ENCODE assay signal across 17 cellular contexts in the genomic region with DNA sequence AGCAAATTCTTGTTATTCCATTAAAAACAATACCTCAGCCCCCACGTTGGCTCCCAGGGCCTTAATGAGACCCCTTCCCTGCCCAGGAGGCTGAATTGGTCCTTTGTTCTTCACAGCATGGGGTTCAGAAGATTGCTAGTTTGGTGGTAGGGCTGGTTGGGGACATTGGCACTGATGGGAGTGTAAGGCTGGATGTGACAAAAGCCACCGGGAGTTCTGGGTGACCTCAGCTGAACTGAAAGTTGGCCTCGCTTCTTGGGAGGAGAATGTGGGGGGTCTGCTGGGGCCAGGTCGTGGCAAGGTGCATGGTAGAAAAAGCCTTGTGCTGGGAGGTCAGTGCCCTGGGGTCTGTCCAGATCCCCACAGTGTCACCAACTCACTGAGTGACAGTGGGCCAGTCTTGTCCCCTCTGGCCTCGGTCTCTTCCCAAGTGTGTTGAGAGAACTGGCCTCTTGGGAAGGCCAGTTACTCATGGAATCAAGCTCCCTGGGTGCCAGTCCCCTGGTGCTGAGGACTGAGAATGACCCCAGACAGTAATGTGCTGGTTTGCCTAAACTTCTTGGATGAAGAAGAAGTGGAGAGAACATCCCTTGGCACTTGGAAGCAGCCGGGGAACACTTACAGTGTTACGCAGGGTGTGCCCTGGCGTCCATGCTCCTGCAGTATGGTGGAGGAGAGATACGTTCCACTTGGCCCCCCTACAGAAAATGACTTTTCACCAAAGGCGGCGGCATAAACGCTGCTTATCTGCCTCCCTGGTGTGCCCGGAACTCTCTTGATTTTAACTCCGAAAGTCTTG.
A peak's percentile ranks its signal among the peaks of the same experiment; 100 is the strongest.
DNase-seq lines count a peak whose midpoint lies in the region; ATAC-seq and TF ChIP-seq lines count a peak whose summit lies in the region.
"Had no signal": no experiment of that assay in that cellular context is flagged by ENCODE, and none has a peak within 500 bp of the region (broad histone marks: within the 10 kb centered on the region; RNA-seq: fewer than 3 reads in every experiment).

No MANE protein-coding gene starts in this region.

- CTCF ChIA-PET in MCF 10A (lab: Yijun Ruan, JAX) = no interaction called here
- CTCF ChIA-PET in activated naive CD4-positive, alpha-beta T cell treated with anti-CD3 and anti-CD28 coated beads, Interleukin-2, amount 10 ng/mL, durations not matched to agents 7 days and 5 days (lab: Charles Lee) = no interaction called here

- 67 to 79% (median 73%) methylated on average over 14 of the region's 14 CpGs for WGBS in stomach, 5 donors

- no peak for ATAC-seq in GM21528 (IDR thresholded peaks at IDR 0.05; ENCODE audit: low FRiP score, unreplicated experiment)

- POLR2A ChIA-PET in MCF 10A (lab: Yijun Ruan, JAX) = no interaction called here

- H3K36me3 ChIP-seq in breast epithelium (no peaks in the 10 kb centered on the region), stomach (no peaks in the 10 kb centered on the region)

- H3K36me3 Mint-ChIP-seq in MCF 10A (ENCODE audit: insufficient read depth, unreplicated experiment) (no peaks in the 10 kb centered on the region), nephron (ENCODE audit: low read depth) (no peaks in the 10 kb centered on the region)
- H3K36me3 Mint-ChIP-seq in activated naive CD4-positive, alpha-beta T cell treated with anti-CD3 and anti-CD28 coated beads, Interleukin-2, amount 10 ng/mL, durations not matched to agents 7 days and 5 days = no peaks in the 10 kb centered on the region

- H3K4me3 Mint-ChIP-seq in MCF 10A (ENCODE audit: unreplicated experiment) = no peak overlapping the region
- H3K4me3 Mint-ChIP-seq in nephron = no peak overlapping the region
- no peak overlapping the region for H3K4me3 Mint-ChIP-seq in activated naive CD4-positive, alpha-beta T cell treated with anti-CD3 and anti-CD28 coated beads, Interleukin-2, amount 10 ng/mL, durations not matched to agents 7 days and 5 days

- no TSS peak for BruUV-seq in MCF 10A (replicated peaks; lab: Mats Ljungman, UMichigan)

- peak; percentile 3 to 6 for DNase-seq in breast epithelium (ENCODE audit: low spot score in 2 of 2)
- DNase-seq in MCF 10A (ENCODE audit: unreplicated experiment) = no peak
- peak; percentile 78 for DNase-seq in NCI-H69 (lab: John Stamatoyannopoulos, UW)
- peak; percentile 13 for DNase-seq in stomach
- DNase-seq in RPMI8226 = no peak
- DNase-seq in activated naive CD4-positive, alpha-beta T cell treated with anti-CD3 and anti-CD28 coated beads, Interleukin-2, amount 10 ng/mL, durations not matched to agents 7 days and 5 days = no peak
- DNase-seq: DMS79, GDM1, GOT3, KBM-7, NCI-H1048, NCI-H187 treated with DMSO at 0.1 percent for 48 hours, NCI-H2171, NCI-H446 treated with DMSO at 0.1 percent for 48 hours had no signal

- TF ChIP-seq EP300 in stomach (IDR thresholded peaks at IDR 0.05) = no peak

- no peak for TF ChIP-seq CTCF in breast epithelium (IDR thresholded peaks at IDR 0.05)
- no peak for TF ChIP-seq CTCF in MCF 10A (IDR thresholded peaks at IDR 0.05; ENCODE audit: unreplicated experiment)
- no peak for TF ChIP-seq CTCF in nephron (IDR thresholded peaks at IDR 0.05; ENCODE audit: unreplicated experiment in 3 of 3)
- TF ChIP-seq CTCF in stomach (IDR thresholded peaks at IDR 0.05) = no peak

- H3K4me1 ChIP-seq in breast epithelium (no peaks in the 10 kb centered on the region), stomach (no peaks in the 10 kb centered on the region)

- peaks cover 0 to 8% of the 10 kb centered on the region in 2 donors for H3K27me3 ChIP-seq in breast epithelium
- H3K27me3 ChIP-seq in stomach = peaks cover 0 to 31% (median 7%) of the 10 kb centered on the region in 3 donors

- H3K27ac Mint-ChIP-seq in MCF 10A (ENCODE audit: low read depth, unreplicated experiment) (no peak overlapping the region), nephron (peak overlapping the region in 2 of 3 experiments; percentile 5 to 19)
- no peak overlapping the region for H3K27ac Mint-ChIP-seq in activated naive CD4-positive, alpha-beta T cell treated with anti-CD3 and anti-CD28 coated beads, Interleukin-2, amount 10 ng/mL, durations not matched to agents 7 days and 5 days

- H3K9me3 Mint-ChIP-seq in MCF 10A (ENCODE audit: unreplicated experiment) = peaks cover 12% of the 10 kb centered on the region
- no peaks in the 10 kb centered on the region for H3K9me3 Mint-ChIP-seq in nephron
- no peaks in the 10 kb centered on the region for H3K9me3 Mint-ChIP-seq in activated naive CD4-positive, alpha-beta T cell treated with anti-CD3 and anti-CD28 coated beads, Interleukin-2, amount 10 ng/mL, durations not matched to agents 7 days and 5 days

- H3K9me3 ChIP-seq in breast epithelium (peaks cover 0 to 4% of the 10 kb centered on the region in 2 donors), stomach (peaks cover 0 to 4% (median 3%) of the 10 kb centered on the region in 4 donors)

- H3K4me3 ChIP-seq in breast epithelium (no peak overlapping the region), stomach (no peak overlapping the region)

- TF ChIP-seq POLR2A in breast epithelium (IDR thresholded peaks at IDR 0.05) = no peak
- no peak for TF ChIP-seq POLR2A in stomach (IDR thresholded peaks at IDR 0.05)

- H3K27ac ChIP-seq in breast epithelium (no peak overlapping the region), stomach (no peak overlapping the region)
- H3K27ac ChIP-seq: HL-60 had no signal

- intact Hi-C loops in breast epithelium (cut with DNase I; ENCODE audit: low total_unique reads) = no loop called here
- intact Hi-C loops in MCF 10A (cut with micrococcal nuclease) = no loop called here
- intact Hi-C loops in stomach (cut with DNase I; ENCODE audit: low total_unique reads) = no loop called here

- H3K4me1 Mint-ChIP-seq in MCF 10A (ENCODE audit: insufficient read depth, unreplicated experiment) (no peaks in the 10 kb centered on the region), nephron (peaks cover 40% of the 10 kb centered on the region)
- no peaks in the 10 kb centered on the region for H3K4me1 Mint-ChIP-seq in activated naive CD4-positive, alpha-beta T cell treated with anti-CD3 and anti-CD28 coated beads, Interleukin-2, amount 10 ng/mL, durations not matched to agents 7 days and 5 days

- H3K27me3 Mint-ChIP-seq in MCF 10A (ENCODE audit: insufficient read depth, unreplicated experiment) (peaks cover 42% of the 10 kb centered on the region), nephron (ENCODE audit: low read depth) (peaks cover 17% of the 10 kb centered on the region)
- H3K27me3 Mint-ChIP-seq in activated naive CD4-positive, alpha-beta T cell treated with anti-CD3 and anti-CD28 coated beads, Interleukin-2, amount 10 ng/mL, durations not matched to agents 7 days and 5 days = no peaks in the 10 kb centered on the region

Comparison
In these comparisons a context has a peak if more than half of its experiments do, and no peak if none do; other contexts are left out.
1. DNase-seq: peak in breast epithelium (2 of 2), NCI-H69 (single experiment) and stomach (single experiment); none in MCF 10A (single experiment), RPMI8226 (single experiment) and activated naive CD4-positive, alpha-beta T cell treated with anti-CD3 and anti-CD28 coated beads, Interleukin-2, amount 10 ng/mL, durations not matched to agents 7 days and 5 days (single experiment).
2. H3K27ac Mint-ChIP-seq: peak in nephron (2 of 3); none in MCF 10A (single experiment) and activated naive CD4-positive, alpha-beta T cell treated with anti-CD3 and anti-CD28 coated beads, Interleukin-2, amount 10 ng/mL, durations not matched to agents 7 days and 5 days (single experiment).